ENCODE assay signal across 9 cellular contexts in the genomic region with DNA sequence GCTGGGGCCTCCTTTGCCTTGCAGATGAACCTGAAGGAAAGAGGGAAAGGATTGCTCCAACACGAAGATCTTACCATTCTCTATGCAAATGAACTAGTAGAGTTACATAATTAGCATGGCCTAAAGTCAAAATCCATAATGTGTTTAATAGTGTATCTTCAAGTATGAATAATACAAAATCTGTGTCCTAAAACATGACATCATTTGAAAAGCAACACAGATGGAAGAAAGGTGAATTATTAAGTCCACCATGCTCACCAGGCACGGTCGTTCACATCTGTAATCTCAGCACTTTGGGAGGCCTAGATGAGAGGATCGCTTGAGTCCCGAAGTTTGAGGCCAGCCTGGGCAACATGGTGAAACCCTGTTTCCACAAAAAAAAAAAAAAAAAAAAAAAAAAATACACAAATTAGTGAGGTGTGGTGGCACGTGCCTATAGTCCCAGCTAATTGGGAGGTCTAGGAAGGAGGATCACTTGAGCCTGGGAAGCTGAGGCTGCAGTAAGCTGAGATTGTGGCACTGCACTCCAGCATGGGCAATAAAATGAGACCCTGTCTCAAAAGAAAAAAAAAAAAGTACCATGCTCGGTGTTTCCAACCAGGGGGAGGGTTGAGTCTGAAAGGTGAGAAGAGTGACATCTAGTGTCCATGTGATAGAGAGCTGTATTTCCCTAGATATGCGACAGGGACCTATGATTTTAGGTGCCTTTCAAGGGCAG. TPM values are rescaled to one million over a fixed set of nuclear protein-coding genes. Genes with fewer than 3 reads are reported as not detected.
DNase-seq lines count a peak whose midpoint lies in the region; ATAC-seq, FAIRE-seq and TF ChIP-seq lines count a peak whose summit lies in the region.
"Had no signal": no experiment of that assay in that cellular context is flagged by ENCODE, and none has a peak within 500 bp of the region (broad histone marks: within the 10 kb centered on the region; RNA-seq: fewer than 3 reads in every experiment).

No MANE protein-coding gene starts in this region.

- H3K4me1 ChIP-seq in Karpas-422 (ENCODE audit: low read length) = peaks cover 8% of the 10 kb centered on the region
- no peaks in the 10 kb centered on the region for H3K4me1 ChIP-seq in RWPE2 (ENCODE audit: insufficient read depth, poor library complexity, severe bottlenecking)
- no peaks in the 10 kb centered on the region for H3K4me1 ChIP-seq in endothelial cell of umbilical vein (ENCODE audit: control insufficient read depth, extremely low read depth, insufficient read depth, low read length)

- H2AFZ ChIP-seq in Karpas-422 (ENCODE audit: low read length) = no peak overlapping the region; the same call in 1 of the 2 replicates
- H2AFZ ChIP-seq in endothelial cell of umbilical vein (ENCODE audit: low read depth, low read length) = peak overlapping the region; percentile 76

- H4K20me1 ChIP-seq in Karpas-422 (ENCODE audit: insufficient read depth, low read depth, low read length) (no peaks in the 10 kb centered on the region), endothelial cell of umbilical vein (replicated peaks; ENCODE audit: control insufficient read depth, extremely low read depth, insufficient read depth, low read length) (no peaks in the 10 kb centered on the region)

- no peaks in the 10 kb centered on the region for H3K9me2 ChIP-seq in Karpas-422 (replicated peaks; ENCODE audit: insufficient read depth, low read length)

- POLR2A ChIA-PET in activated CD4-positive, alpha-beta T cell treated with anti-CD3 and anti-CD28 coated beads for 36 hours (lab: Charles Lee) = interaction anchor here (0.6 kb wide), 1 partner anchor 91 kb away, joined by 5 read pairs; no protein-coding TSS in a partner anchor
- POLR2A ChIA-PET in endothelial cell of umbilical vein (lab: Charles Lee) = interaction anchor here (1.2 kb wide), 1 partner anchor 99 kb away, joined by 3 read pairs; no protein-coding TSS in a partner anchor

- H3K9me1 ChIP-seq in endothelial cell of umbilical vein (replicated peaks; ENCODE audit: control insufficient read depth, extremely low read depth, insufficient read depth, low read length) = no peaks in the 10 kb centered on the region

- no peaks in the 10 kb centered on the region for H3K79me2 ChIP-seq in Karpas-422 (ENCODE audit: low read length)
- no peaks in the 10 kb centered on the region for H3K79me2 ChIP-seq in endothelial cell of umbilical vein (ENCODE audit: control insufficient read depth, insufficient read depth, low read length)

- TF ChIP-seq POLR2A in endothelial cell of umbilical vein (IDR thresholded peaks at IDR 0.05; ENCODE audit: low read depth, low read length) = no peak

- no peaks in the 10 kb centered on the region for H3K9me3 Mint-ChIP-seq in activated CD4-positive, alpha-beta T cell treated with anti-CD3 and anti-CD28 coated beads for 36 hours (ENCODE audit: low read depth)
- no peaks in the 10 kb centered on the region for H3K9me3 Mint-ChIP-seq in nephron

- no peaks in the 10 kb centered on the region for H3K36me3 Mint-ChIP-seq in activated CD4-positive, alpha-beta T cell treated with anti-CD3 and anti-CD28 coated beads for 36 hours (ENCODE audit: low read depth)
- H3K36me3 Mint-ChIP-seq in nephron (ENCODE audit: low read depth) = no peaks in the 10 kb centered on the region
- H3K36me3 Mint-ChIP-seq: activated naive CD8-positive, alpha-beta T cell had no signal

- intact Hi-C loops in activated CD4-positive, alpha-beta T cell treated with anti-CD3 and anti-CD28 coated beads for 36 hours (cut with DNase I, micrococcal nuclease) = loop anchor here (1.0 to 2.0 kb wide), 5 partner anchors 90 to 198 kb away; a partner anchor contains a TSS
- intact Hi-C loops in endothelial cell of umbilical vein (cut with micrococcal nuclease) = loop anchor here (1.0 kb wide), 3 partner anchors 90 to 145 kb away; a partner anchor contains a TSS

- no peak overlapping the region for H3K4me3 Mint-ChIP-seq in activated CD4-positive, alpha-beta T cell treated with anti-CD3 and anti-CD28 coated beads for 36 hours
- H3K4me3 Mint-ChIP-seq in nephron = no peak overlapping the region
- H3K4me3 Mint-ChIP-seq: activated naive CD8-positive, alpha-beta T cell had no signal

- H3K27me3 Mint-ChIP-seq in activated CD4-positive, alpha-beta T cell treated with anti-CD3 and anti-CD28 coated beads for 36 hours = peaks cover 6% of the 10 kb centered on the region
- H3K27me3 Mint-ChIP-seq in nephron (ENCODE audit: low read depth) = no peaks in the 10 kb centered on the region

- no peak overlapping the region for H3K27ac Mint-ChIP-seq in activated CD4-positive, alpha-beta T cell treated with anti-CD3 and anti-CD28 coated beads for 36 hours
- H3K27ac Mint-ChIP-seq in nephron = no peak overlapping the region
- H3K27ac Mint-ChIP-seq: activated naive CD8-positive, alpha-beta T cell had no signal

- dilution Hi-C loops in endothelial cell of umbilical vein (cut with MboI; ENCODE audit: extremely low pct_ligation_motif_present, low sequenced_read_pairs) = no loop called here

- H3K4me1 Mint-ChIP-seq in activated CD4-positive, alpha-beta T cell treated with anti-CD3 and anti-CD28 coated beads for 36 hours = no peaks in the 10 kb centered on the region
- no peaks in the 10 kb centered on the region for H3K4me1 Mint-ChIP-seq in nephron

- peak; percentile 13 for DNase-seq in activated CD4-positive, alpha-beta T cell treated with anti-CD3 and anti-CD28 coated beads for 36 hours
- no peak for DNase-seq in activated CD4-positive, alpha-beta T cell treated with anti-CD3 and anti-CD28 coated beads, Interleukin-2, amount 50 U/mL, for 4 hours
- DNase-seq in Karpas-422 (peak; percentile 83), RWPE2 (ENCODE audit: low spot score) (no peak), endothelial cell of umbilical vein (ENCODE audit: low read depth, low spot score) (peak; percentile 55), OCI-M2 (lab: John Stamatoyannopoulos, UW; ENCODE audit: unreplicated experiment) (no peak)

- CTCF ChIA-PET in activated CD4-positive, alpha-beta T cell treated with anti-CD3 and anti-CD28 coated beads for 36 hours (lab: Charles Lee) = interaction anchor here (0.6 to 5.4 kb wide), 23 partner anchors 8 to 639 kb away, joined by 3 to 38 read pairs (median 4); a partner anchor contains a TSS
- CTCF ChIA-PET in endothelial cell of umbilical vein (lab: Charles Lee) = interaction anchor here (0.7 to 5.5 kb wide), 37 partner anchors 8 to 152 kb away, joined by 3 to 100 read pairs (median 5); a partner anchor contains a TSS

- H3K27me3 ChIP-seq in Karpas-422 (ENCODE audit: low read length) (no peaks in the 10 kb centered on the region), RWPE2 (ENCODE audit: insufficient read depth, poor library complexity, severe bottlenecking) (no peaks in the 10 kb centered on the region), endothelial cell of umbilical vein (ENCODE audit: control insufficient read depth in 2 of 2, insufficient read depth in 2 of 2, low read length in 2 of 2) (peaks cover 0 to 2% of the 10 kb centered on the region in 2 experiments)

- peak; percentile 87 for ATAC-seq in activated CD4-positive, alpha-beta T cell treated with anti-CD3 and anti-CD28 coated beads for 36 hours
- ATAC-seq in RWPE2 (ENCODE audit: low read depth) (peak; percentile 74), HG02973 (IDR thresholded peaks at IDR 0.05; ENCODE audit: unreplicated experiment) (no peak)

- peak overlapping the region; percentile 33 for H3K4me2 ChIP-seq in Karpas-422 (ENCODE audit: low read depth, low read length, poor library complexity, severe bottlenecking)
- no peak overlapping the region for H3K4me2 ChIP-seq in endothelial cell of umbilical vein (ENCODE audit: insufficient read depth, low read length)

- peak; percentile 86 for FAIRE-seq in endothelial cell of umbilical vein (lab: Jason Lieb, UNC)

- no TSS peak for BruUV-seq in endothelial cell of umbilical vein (replicated peaks; lab: Mats Ljungman, UMichigan)

- peak; percentile 80 for TF ChIP-seq CTCF in RWPE2 (IDR thresholded peaks at IDR 0.05; ENCODE audit: poor library complexity, severe bottlenecking)
- TF ChIP-seq CTCF in endothelial cell of umbilical vein (IDR thresholded peaks at IDR 0.05; ENCODE audit: extremely low read depth in 1 of 2, insufficient read depth in 1 of 2, low read depth in 1 of 2, low read length in 2 of 2) = peak; percentile 53 to 65
- TF ChIP-seq CTCF in nephron (IDR thresholded peaks at IDR 0.05; ENCODE audit: unreplicated experiment in 3 of 3) = peak; percentile 56 to 60 (median 59)

- H3K9me3 ChIP-seq in Karpas-422 (ENCODE audit: low read length) (no peaks in the 10 kb centered on the region), RWPE2 (ENCODE audit: severe bottlenecking) (no peaks in the 10 kb centered on the region), endothelial cell of umbilical vein (replicated peaks; ENCODE audit: control insufficient read depth, insufficient read depth, low read length) (no peaks in the 10 kb centered on the region)

- no peak overlapping the region for H3K4me3 ChIP-seq in Karpas-422 (ENCODE audit: low read length)
- H3K4me3 ChIP-seq in RWPE2 (ENCODE audit: severe bottlenecking) = no peak overlapping the region
- H3K4me3 ChIP-seq in endothelial cell of umbilical vein (replicated peaks in 1 of 3; ENCODE audit: insufficient read depth in 1 of 3, low read depth in 1 of 3, low read length in 3 of 3) = no peak overlapping the region

- no peak overlapping the region for H3K27ac ChIP-seq in Karpas-422 (ENCODE audit: low read length)
- H3K27ac ChIP-seq in RWPE2 (ENCODE audit: poor library complexity, severe bottlenecking) = no peak overlapping the region
- no peak overlapping the region for H3K27ac ChIP-seq in endothelial cell of umbilical vein (ENCODE audit: insufficient read depth, low read depth, low read length)

- H3K36me3 ChIP-seq in Karpas-422 (ENCODE audit: insufficient read depth, low read length) (no peaks in the 10 kb centered on the region), RWPE2 (ENCODE audit: low read depth) (no peaks in the 10 kb centered on the region), endothelial cell of umbilical vein (ENCODE audit: control insufficient read depth in 2 of 2, extremely low read depth in 1 of 2, insufficient read depth in 2 of 2, low read length in 2 of 2) (no peaks in the 10 kb centered on the region)

- H3K9ac ChIP-seq in Karpas-422 (ENCODE audit: low read length) = no peak overlapping the region
- no peak overlapping the region for H3K9ac ChIP-seq in endothelial cell of umbilical vein (replicated peaks; ENCODE audit: extremely low read depth, insufficient read depth, low read length)

RNA-seq across cellular contexts. Expression of a gene that starts 6.4 kb away (rescaled TPM):
- under 1 TPM in 1 of 2 experiments, not detected in 1; 0.18 TPM for total RNA-seq in activated CD4-positive, alpha-beta T cell treated with anti-CD3 and anti-CD28 coated beads for 36 hours
- not detected in 2 replicates for total RNA-seq in Karpas-422 (2014; rRNA removed; shearing (Covaris generic); ENCODE audit: low replicate concordance)
- 0.46 and 0.84 TPM in 2 replicates for total RNA-seq in endothelial cell of umbilical vein
- polyA plus RNA-seq in endothelial cell of umbilical vein = 0.02 and 0.12 TPM in 2 replicates
- 0.01 TPM in 1 of 2 replicates, not detected in the other for polyA plus RNA-seq in endothelial cell of umbilical vein (2011; cell fraction: cytosol; rRNA removed)
- polyA plus RNA-seq in endothelial cell of umbilical vein (2011; cell fraction: nucleus; rRNA removed) = 0.11 and 0.18 TPM in 2 replicates
- polyA plus RNA-seq in endothelial cell of umbilical vein (2012) = not detected in 2 replicates
- not detected in 2 replicates for polyA minus RNA-seq in endothelial cell of umbilical vein
- not detected for polyA minus RNA-seq in endothelial cell of umbilical vein (2011; cell fraction: cytosol; rRNA and poly(A)+ RNA removed)
- not detected in 2 replicates for polyA minus RNA-seq in endothelial cell of umbilical vein (2011; cell fraction: nucleus; rRNA and poly(A)+ RNA removed)

Comparison
In these comparisons a context has a peak if more than half of its experiments do, and no peak if none do; other contexts are left out.
1. DNase-seq: peak in activated CD4-positive, alpha-beta T cell treated with anti-CD3 and anti-CD28 coated beads for 36 hours (single experiment), Karpas-422 (single experiment) and endothelial cell of umbilical vein (single experiment); none in activated CD4-positive, alpha-beta T cell treated with anti-CD3 and anti-CD28 coated beads, Interleukin-2, amount 50 U/mL, for 4 hours (0 of 2), RWPE2 (single experiment) and OCI-M2 (single experiment).
2. Peak in every context shown above with its lines, with median percentiles within 50 percentile points of each other: CTCF ChIP-seq.